In the genomic region with DNA sequence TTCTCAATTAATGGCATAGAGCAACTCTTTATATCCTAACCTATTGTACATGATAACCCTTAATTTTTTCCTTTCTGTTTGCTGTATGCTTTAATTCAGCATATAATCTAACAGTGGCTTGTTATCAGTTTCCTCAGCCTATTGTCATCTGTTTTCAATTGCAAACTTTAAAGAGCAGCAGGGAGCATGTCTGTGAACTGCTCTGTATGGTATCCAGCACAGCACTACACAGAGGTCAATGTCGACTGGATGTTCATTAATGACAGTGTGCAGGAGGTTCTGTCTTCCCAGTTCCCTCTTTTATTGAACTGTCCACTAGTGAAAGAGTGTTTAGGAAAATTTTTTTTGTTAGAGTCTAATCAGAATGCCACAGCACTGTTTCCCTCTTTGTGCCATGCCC, we compare ENCODE assay signal across 24 cellular contexts.
"Had no signal": no experiment of that assay in that cellular context is flagged by ENCODE, and none has a peak within 500 bp of the region (broad histone marks: within the 10 kb centered on the region; RNA-seq: fewer than 3 reads in every experiment).

No MANE protein-coding gene starts in this region.

- DNase-seq: colonic mucosa; cortex of kidney; dorsolateral prefrontal cortex; effector CD4-positive, alpha-beta T cell; effector memory CD4-positive, alpha-beta T cell; foreskin keratinocyte; heart left ventricle; hypothalamus; immature natural killer cell; islet precursor cell; kidney; kidney glomerular epithelial cell; left colon; left lung; left ventricle myocardium superior; lower lobe of right lung; mesenchymal stem cell; mucosa of descending colon; naive B cell had no signal

- H3K9me3 ChIP-seq: colonic mucosa, esophagus muscularis mucosa, gastroesophageal sphincter, heart left ventricle, left lung, lower lobe of right lung, mucosa of descending colon had no signal

- H3K27ac ChIP-seq: colonic mucosa, dorsolateral prefrontal cortex, esophagus muscularis mucosa, foreskin keratinocyte, gastroesophageal sphincter, heart left ventricle, hepatocyte, left lung, lower lobe of right lung had no signal

- FAIRE-seq: endothelial cell of umbilical vein, frontal cortex, kidney had no signal

- H3K4me3 ChIP-seq: colonic mucosa, dorsolateral prefrontal cortex, esophagus muscularis mucosa, gastroesophageal sphincter, heart left ventricle, hepatocyte, left lung, lower lobe of right lung, mucosa of descending colon had no signal

- H2AFZ ChIP-seq: hepatocyte had no signal

- H3K36me3 ChIP-seq: colonic mucosa, esophagus muscularis mucosa, gastroesophageal sphincter, heart left ventricle, left lung, lower lobe of right lung had no signal

- H3K27me3 ChIP-seq: colonic mucosa, esophagus muscularis mucosa, foreskin keratinocyte, gastroesophageal sphincter, heart left ventricle, hepatocyte, left lung had no signal

- H3K4me2 ChIP-seq: hepatocyte had no signal

- ATAC-seq: foreskin keratinocyte, gastroesophageal sphincter, heart left ventricle, left colon, left lung, left ventricle myocardium superior, lower lobe of right lung, mucosa of descending colon had no signal

- H3K4me1 ChIP-seq: colonic mucosa, esophagus muscularis mucosa, foreskin keratinocyte, gastroesophageal sphincter, heart left ventricle, left lung, lower lobe of right lung had no signal

- H3K79me2 ChIP-seq: hepatocyte had no signal
